In genomic region chr1:26828352-26829093, GRCh38 we compare ENCODE assay signal across 8 cellular contexts. TPM values are rescaled to one million over a fixed set of nuclear protein-coding genes. Genes with fewer than 3 reads are reported as not detected.
DNase-seq lines count a peak whose midpoint lies in the region; ATAC-seq and TF ChIP-seq lines count a peak whose summit lies in the region.

No MANE protein-coding gene starts in this region.

- no peaks in the 10 kb centered on the region for H3K9me2 ChIP-seq in GM23248 (ENCODE audit: insufficient read depth)

- H3K4me3 ChIP-seq in GM23248 (no peak overlapping the region), gastroesophageal sphincter (peak overlapping the region in 1 of 2 donors; percentile 90), rectal smooth muscle tissue (ENCODE audit: low read length) (peak overlapping the region; percentile 37), MG63 (no peak overlapping the region)

- peaks cover 5% of the 10 kb centered on the region; the same call in 1 of the 2 replicates for H3K4me1 ChIP-seq in GM23248 (ENCODE audit: insufficient read depth)
- peaks cover 0 to 41% (median 15%) of the 10 kb centered on the region in 3 donors for H3K4me1 ChIP-seq in gastroesophageal sphincter
- H3K4me1 ChIP-seq in rectal smooth muscle tissue (ENCODE audit: control insufficient read depth, insufficient read depth, low read length): peaks cover 4% of the 10 kb centered on the region

- no peak for TF ChIP-seq CTCF in gastroesophageal sphincter (IDR thresholded peaks at IDR 0.05)

- peaks cover 42% of the 10 kb centered on the region for H3K79me2 ChIP-seq in GM23248 (ENCODE audit: insufficient read depth)

- H4K20me1 ChIP-seq in GM23248 (ENCODE audit: insufficient read depth): no peaks in the 10 kb centered on the region

- in situ Hi-C loops in GM23248 (cut with MboI): no loop called here

- TF ChIP-seq POLR2A in gastroesophageal sphincter (IDR thresholded peaks at IDR 0.05): no peak

- H3K9me3 ChIP-seq in GM23248 (ENCODE audit: low read depth) (no peaks in the 10 kb centered on the region), gastroesophageal sphincter (no peaks in the 10 kb centered on the region), MG63 (no peaks in the 10 kb centered on the region)

- no peak for TF ChIP-seq EP300 in gastroesophageal sphincter (IDR thresholded peaks at IDR 0.05)

- H3F3A ChIP-seq in GM23248 (ENCODE audit: insufficient read depth): peaks cover 15% of the 10 kb centered on the region

- H3K9ac ChIP-seq in GM23248: 0 out of 2 replicates have a peak overlapping the region, but pooled peaks have one; percentile 11
- no peak overlapping the region for H3K9ac ChIP-seq in rectal smooth muscle tissue (ENCODE audit: low read length)

- H2AFZ ChIP-seq in GM23248: no peak overlapping the region

- 55 to 57% methylated on average over 7 of the region's 7 CpGs for WGBS in GM23248 (ENCODE audit: low coverage in 1 of 2, low lambda C conversion rate in 2 of 2, missing lambda C conversion rate in 2 of 2), 2 experiments
- WGBS in gastroesophageal sphincter (ENCODE audit: low coverage in 1 of 2), 2 donors: 20 to 63% methylated on average over 1 of the region's 7 CpGs

- no peak overlapping the region for H3K27ac ChIP-seq in GM23248
- H3K27ac ChIP-seq in gastroesophageal sphincter: peak overlapping the region in 3 of 4 donors; percentile 81 to 84 (median 83)
- no peak overlapping the region for H3K27ac ChIP-seq in rectal smooth muscle tissue (ENCODE audit: low read depth, low read length)

- ATAC-seq in gastroesophageal sphincter (no peak), HG03097 (IDR thresholded peaks at IDR 0.05; ENCODE audit: low FRiP score, unreplicated experiment) (no peak)

- H3K27me3 ChIP-seq in GM23248 (replicated peaks; ENCODE audit: insufficient read depth) (no peaks in the 10 kb centered on the region), gastroesophageal sphincter (no peaks in the 10 kb centered on the region), rectal smooth muscle tissue (ENCODE audit: control insufficient read depth, insufficient read depth, low read length) (no peaks in the 10 kb centered on the region), MG63 (no peaks in the 10 kb centered on the region)

- peaks cover 5% of the 10 kb centered on the region; the same call in 1 of the 2 replicates for H3K36me3 ChIP-seq in GM23248 (ENCODE audit: low read depth)
- H3K36me3 ChIP-seq in gastroesophageal sphincter: peaks cover 0 to 22% of the 10 kb centered on the region in 2 donors
- H3K36me3 ChIP-seq in rectal smooth muscle tissue (ENCODE audit: control insufficient read depth, insufficient read depth, low read length): peaks cover 15% of the 10 kb centered on the region
- peaks cover 22% of the 10 kb centered on the region for H3K36me3 ChIP-seq in MG63

- DNase-seq in GM23248: no peak
- DNase-seq in T-helper 22 cell (ENCODE audit: low read depth): peak; percentile 16
- DNase-seq in NCI-H1092 (lab: John Stamatoyannopoulos, UW): no peak
- no peak for DNase-seq in NCI-H748 (lab: John Stamatoyannopoulos, UW; ENCODE audit: unreplicated experiment)
- no peak for DNase-seq in MG63

- peak overlapping the region; percentile 57 for H3K4me2 ChIP-seq in GM23248 (ENCODE audit: unreplicated experiment)

RNA-seq across cellular contexts. Expression of gene ZDHHC18, which starts 2.0 kb away (rescaled TPM):
- total RNA-seq in GM23248 (2014; rRNA removed; shearing (Covaris generic)): 11.6 and 12.8 TPM in 2 replicates
- 1.3 and 1.9 TPM in 2 replicates for polyA plus RNA-seq in GM23248 (2016; fragmentation: Nextera tagmentation; extraction: Ambion mirVana)
- total RNA-seq in gastroesophageal sphincter: 10 to 100 TPM; 10.5 to 36.9 (median 17.1) TPM
- total RNA-seq in MG63 (2014; rRNA removed; shearing (Covaris generic); ENCODE audit: low replicate concordance): 3.5 and 12.7 TPM in 2 replicates

RNA-seq across cellular contexts. Expression of gene SFN, which starts 34.4 kb away (rescaled TPM):
- not detected in 2 replicates for total RNA-seq in GM23248 (2014; rRNA removed; shearing (Covaris generic))
- not detected in 2 replicates for polyA plus RNA-seq in GM23248 (2016; fragmentation: Nextera tagmentation; extraction: Ambion mirVana)
- 10 to 100 TPM in 2 of 4 donors, 1 to 10 TPM in 1, under 1 TPM in 1; 0.81 to 51.6 (median 6.9) TPM for total RNA-seq in gastroesophageal sphincter
- total RNA-seq in MG63 (2014; rRNA removed; shearing (Covaris generic); ENCODE audit: low replicate concordance): not detected in 2 replicates

RNA-seq across cellular contexts. Expression of gene PIGV, which starts 40.8 kb away (rescaled TPM):
- 28.9 and 31.0 TPM in 2 replicates for total RNA-seq in GM23248 (2014; rRNA removed; shearing (Covaris generic))
- 20.4 and 21.5 TPM in 2 replicates for polyA plus RNA-seq in GM23248 (2016; fragmentation: Nextera tagmentation; extraction: Ambion mirVana)
- total RNA-seq in gastroesophageal sphincter: 10 to 100 TPM; 13.7 to 30.0 (median 15.5) TPM
- total RNA-seq in MG63 (2014; rRNA removed; shearing (Covaris generic); ENCODE audit: low replicate concordance): 10.5 and 11.7 TPM in 2 replicates

Comparison
In these comparisons a context has a peak if more than half of its experiments do, and no peak if none do; other contexts are left out.
1. H3K27ac ChIP-seq: peak in gastroesophageal sphincter (3 of 4); none in GM23248 (single experiment) and rectal smooth muscle tissue (single experiment).